In the genomic region with DNA sequence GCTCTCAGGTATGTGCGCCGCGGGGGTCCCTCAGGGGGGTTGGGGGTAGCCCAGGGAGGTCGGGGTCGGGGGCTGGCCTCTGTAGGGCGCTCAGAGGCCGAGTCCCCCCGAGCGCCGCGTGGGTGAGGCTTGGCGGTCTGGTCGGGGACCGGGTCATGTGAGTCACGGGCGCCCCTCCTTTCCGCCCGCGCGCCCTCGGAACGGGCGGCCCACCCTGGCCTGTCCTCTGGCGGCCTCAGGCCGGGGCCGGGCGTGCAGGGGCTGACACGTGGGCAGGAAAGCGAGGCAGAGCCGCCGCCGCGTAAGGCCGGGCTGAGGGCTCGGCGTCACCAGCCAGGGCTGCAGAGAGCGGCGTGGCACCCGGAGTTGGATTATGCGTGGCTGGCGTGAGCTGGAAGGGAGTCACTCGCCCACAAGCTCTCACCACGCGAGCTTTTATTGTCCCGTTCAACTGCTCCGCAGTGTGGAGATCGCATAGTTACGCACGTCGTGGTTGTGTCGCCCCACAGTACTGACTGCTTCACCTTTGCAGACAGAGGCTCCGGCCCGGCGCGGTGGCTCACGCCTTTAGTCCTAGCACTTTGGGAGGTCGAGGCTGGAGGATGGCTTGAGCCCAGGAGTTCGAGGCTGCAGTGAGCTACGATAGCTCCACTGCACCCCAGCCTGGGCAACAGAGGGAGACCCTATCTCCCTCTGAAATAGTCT, we compare ENCODE assay signal across 1 cellular context.
TF ChIP-seq lines count a peak whose summit lies in the region.

No MANE protein-coding gene starts in this region.

TF ChIP-seq in HepG2, 621 proteins besides CTCF, POLR2A, EP300 and RAD21 (continued from another document and continues in another):
- TF ChIP-seq, protein P1, sequence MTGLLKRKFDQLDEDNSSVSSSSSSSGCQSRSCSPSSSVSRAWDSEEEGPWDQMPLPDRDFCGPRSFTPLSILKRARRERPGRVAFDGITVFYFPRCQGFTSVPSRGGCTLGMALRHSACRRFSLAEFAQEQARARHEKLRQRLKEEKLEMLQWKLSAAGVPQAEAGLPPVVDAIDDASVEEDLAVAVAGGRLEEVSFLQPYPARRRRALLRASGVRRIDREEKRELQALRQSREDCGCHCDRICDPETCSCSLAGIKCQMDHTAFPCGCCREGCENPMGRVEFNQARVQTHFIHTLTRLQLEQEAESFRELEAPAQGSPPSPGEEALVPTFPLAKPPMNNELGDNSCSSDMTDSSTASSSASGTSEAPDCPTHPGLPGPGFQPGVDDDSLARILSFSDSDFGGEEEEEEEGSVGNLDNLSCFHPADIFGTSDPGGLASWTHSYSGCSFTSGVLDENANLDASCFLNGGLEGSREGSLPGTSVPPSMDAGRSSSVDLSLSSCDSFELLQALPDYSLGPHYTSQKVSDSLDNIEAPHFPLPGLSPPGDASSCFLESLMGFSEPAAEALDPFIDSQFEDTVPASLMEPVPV (CRISPR knock-in tag; IDR thresholded peaks at IDR 0.05), result peak; percentile 90
- TF ChIP-seq CEBPG (CRISPR knock-in tag; IDR thresholded peaks at IDR 0.05) (no peak), RAD51 (IDR thresholded peaks at IDR 0.05; ENCODE audit: borderline replicate concordance) (no peak), PCBP1 (IDR thresholded peaks at IDR 0.05; ENCODE audit: borderline replicate concordance, low read depth, low read length) (no peak), ZNF24 (IDR thresholded peaks at IDR 0.05) (no peak), RXRA (CRISPR knock-in tag; IDR thresholded peaks at IDR 0.05) (peak; percentile 93), ZNF138 (CRISPR knock-in tag; IDR thresholded peaks at IDR 0.05; ENCODE audit: low read depth) (peak; percentile 88), ZNF615 (CRISPR knock-in tag; IDR thresholded peaks at IDR 0.05; ENCODE audit: borderline replicate concordance) (0 out of 2 replicates have a peak, but pooled peaks have one; percentile 60), ZNF598 (CRISPR knock-in tag; IDR thresholded peaks at IDR 0.05; ENCODE audit: borderline replicate concordance) (0 out of 2 replicates have a peak, but pooled peaks have one; percentile 77), RARA (CRISPR knock-in tag; IDR thresholded peaks at IDR 0.05) (peak; percentile 66), SRY (CRISPR knock-in tag; IDR thresholded peaks at IDR 0.05) (peak; percentile 93), ZNF224 (CRISPR knock-in tag; IDR thresholded peaks at IDR 0.05) (0 out of 2 replicates have a peak, but pooled peaks have one; percentile 59), DMAP1 (CRISPR knock-in tag; IDR thresholded peaks at IDR 0.05) (peak; percentile 95), MYNN (CRISPR knock-in tag; IDR thresholded peaks at IDR 0.05; ENCODE audit: low read depth) (peak; percentile 76; the same call in 1 of the 2 replicates), ZNF724P (CRISPR knock-in tag; IDR thresholded peaks at IDR 0.05; ENCODE audit: borderline replicate concordance) (peak; percentile 69; the same call in 1 of the 2 replicates), GZF1 (CRISPR knock-in tag; IDR thresholded peaks at IDR 0.05) (no peak), KAT8 (CRISPR knock-in tag; IDR thresholded peaks at IDR 0.05) (peak; percentile 61), ZNF850 (CRISPR knock-in tag; conservative IDR thresholded peaks at IDR 0.05) (peak; percentile 77; the same call in 1 of the 2 replicates)
- TF ChIP-seq, protein P2, sequence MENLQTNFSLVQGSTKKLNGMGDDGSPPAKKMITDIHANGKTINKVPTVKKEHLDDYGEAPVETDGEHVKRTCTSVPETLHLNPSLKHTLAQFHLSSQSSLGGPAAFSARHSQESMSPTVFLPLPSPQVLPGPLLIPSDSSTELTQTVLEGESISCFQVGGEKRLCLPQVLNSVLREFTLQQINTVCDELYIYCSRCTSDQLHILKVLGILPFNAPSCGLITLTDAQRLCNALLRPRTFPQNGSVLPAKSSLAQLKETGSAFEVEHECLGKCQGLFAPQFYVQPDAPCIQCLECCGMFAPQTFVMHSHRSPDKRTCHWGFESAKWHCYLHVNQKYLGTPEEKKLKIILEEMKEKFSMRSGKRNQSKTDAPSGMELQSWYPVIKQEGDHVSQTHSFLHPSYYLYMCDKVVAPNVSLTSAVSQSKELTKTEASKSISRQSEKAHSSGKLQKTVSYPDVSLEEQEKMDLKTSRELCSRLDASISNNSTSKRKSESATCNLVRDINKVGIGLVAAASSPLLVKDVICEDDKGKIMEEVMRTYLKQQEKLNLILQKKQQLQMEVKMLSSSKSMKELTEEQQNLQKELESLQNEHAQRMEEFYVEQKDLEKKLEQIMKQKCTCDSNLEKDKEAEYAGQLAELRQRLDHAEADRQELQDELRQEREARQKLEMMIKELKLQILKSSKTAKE (CRISPR knock-in tag; IDR thresholded peaks at IDR 0.05; ENCODE audit: borderline replicate concordance), result 0 out of 2 replicates have a peak, but pooled peaks have one; percentile 38
- TF ChIP-seq, protein P3, sequence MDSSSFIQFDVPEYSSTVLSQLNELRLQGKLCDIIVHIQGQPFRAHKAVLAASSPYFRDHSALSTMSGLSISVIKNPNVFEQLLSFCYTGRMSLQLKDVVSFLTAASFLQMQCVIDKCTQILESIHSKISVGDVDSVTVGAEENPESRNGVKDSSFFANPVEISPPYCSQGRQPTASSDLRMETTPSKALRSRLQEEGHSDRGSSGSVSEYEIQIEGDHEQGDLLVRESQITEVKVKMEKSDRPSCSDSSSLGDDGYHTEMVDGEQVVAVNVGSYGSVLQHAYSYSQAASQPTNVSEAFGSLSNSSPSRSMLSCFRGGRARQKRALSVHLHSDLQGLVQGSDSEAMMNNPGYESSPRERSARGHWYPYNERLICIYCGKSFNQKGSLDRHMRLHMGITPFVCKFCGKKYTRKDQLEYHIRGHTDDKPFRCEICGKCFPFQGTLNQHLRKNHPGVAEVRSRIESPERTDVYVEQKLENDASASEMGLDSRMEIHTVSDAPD (CRISPR knock-in tag; IDR thresholded peaks at IDR 0.05), result no peak
- TF ChIP-seq, protein P4, sequence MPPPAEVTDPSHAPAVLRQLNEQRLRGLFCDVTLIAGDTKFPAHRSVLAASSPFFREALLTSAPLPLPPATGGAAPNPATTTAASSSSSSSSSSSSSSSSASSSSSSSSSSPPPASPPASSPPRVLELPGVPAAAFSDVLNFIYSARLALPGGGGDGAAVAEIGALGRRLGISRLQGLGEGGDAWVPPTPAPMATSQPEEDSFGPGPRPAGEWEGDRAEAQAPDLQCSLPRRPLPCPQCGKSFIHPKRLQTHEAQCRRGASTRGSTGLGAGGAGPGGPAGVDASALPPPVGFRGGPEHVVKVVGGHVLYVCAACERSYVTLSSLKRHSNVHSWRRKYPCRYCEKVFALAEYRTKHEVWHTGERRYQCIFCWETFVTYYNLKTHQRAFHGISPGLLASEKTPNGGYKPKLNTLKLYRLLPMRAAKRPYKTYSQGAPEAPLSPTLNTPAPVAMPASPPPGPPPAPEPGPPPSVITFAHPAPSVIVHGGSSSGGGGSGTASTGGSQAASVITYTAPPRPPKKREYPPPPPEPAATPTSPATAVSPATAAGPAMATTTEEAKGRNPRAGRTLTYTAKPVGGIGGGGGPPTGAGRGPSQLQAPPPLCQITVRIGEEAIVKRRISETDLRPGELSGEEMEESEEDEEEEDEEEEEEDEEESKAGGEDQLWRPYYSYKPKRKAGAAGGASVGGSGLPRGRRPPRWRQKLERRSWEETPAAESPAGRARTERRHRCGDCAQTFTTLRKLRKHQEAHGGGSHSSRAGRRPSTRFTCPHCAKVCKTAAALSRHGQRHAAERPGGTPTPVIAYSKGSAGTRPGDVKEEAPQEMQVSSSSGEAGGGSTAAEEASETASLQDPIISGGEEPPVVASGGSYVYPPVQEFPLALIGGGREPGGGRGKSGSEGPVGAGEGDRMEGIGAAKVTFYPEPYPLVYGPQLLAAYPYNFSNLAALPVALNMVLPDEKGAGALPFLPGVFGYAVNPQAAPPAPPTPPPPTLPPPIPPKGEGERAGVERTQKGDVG (CRISPR knock-in tag; IDR thresholded peaks at IDR 0.05; ENCODE audit: borderline replicate concordance), result no peak; the same call in 1 of the 2 replicates
- TF ChIP-seq, protein P5, sequence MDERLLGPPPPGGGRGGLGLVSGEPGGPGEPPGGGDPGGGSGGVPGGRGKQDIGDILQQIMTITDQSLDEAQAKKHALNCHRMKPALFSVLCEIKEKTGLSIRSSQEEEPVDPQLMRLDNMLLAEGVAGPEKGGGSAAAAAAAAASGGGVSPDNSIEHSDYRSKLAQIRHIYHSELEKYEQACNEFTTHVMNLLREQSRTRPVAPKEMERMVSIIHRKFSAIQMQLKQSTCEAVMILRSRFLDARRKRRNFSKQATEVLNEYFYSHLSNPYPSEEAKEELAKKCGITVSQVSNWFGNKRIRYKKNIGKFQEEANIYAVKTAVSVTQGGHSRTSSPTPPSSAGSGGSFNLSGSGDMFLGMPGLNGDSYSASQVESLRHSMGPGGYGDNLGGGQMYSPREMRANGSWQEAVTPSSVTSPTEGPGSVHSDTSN (CRISPR knock-in tag; IDR thresholded peaks at IDR 0.05), result no peak
- TF ChIP-seq, protein P6, sequence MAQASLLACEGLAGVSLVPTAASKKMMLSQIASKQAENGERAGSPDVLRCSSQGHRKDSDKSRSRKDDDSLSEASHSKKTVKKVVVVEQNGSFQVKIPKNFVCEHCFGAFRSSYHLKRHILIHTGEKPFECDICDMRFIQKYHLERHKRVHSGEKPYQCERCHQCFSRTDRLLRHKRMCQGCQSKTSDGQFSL (CRISPR knock-in tag; IDR thresholded peaks at IDR 0.05), result 0 out of 2 replicates have a peak, but pooled peaks have one; percentile 35
- TF ChIP-seq, protein P7, sequence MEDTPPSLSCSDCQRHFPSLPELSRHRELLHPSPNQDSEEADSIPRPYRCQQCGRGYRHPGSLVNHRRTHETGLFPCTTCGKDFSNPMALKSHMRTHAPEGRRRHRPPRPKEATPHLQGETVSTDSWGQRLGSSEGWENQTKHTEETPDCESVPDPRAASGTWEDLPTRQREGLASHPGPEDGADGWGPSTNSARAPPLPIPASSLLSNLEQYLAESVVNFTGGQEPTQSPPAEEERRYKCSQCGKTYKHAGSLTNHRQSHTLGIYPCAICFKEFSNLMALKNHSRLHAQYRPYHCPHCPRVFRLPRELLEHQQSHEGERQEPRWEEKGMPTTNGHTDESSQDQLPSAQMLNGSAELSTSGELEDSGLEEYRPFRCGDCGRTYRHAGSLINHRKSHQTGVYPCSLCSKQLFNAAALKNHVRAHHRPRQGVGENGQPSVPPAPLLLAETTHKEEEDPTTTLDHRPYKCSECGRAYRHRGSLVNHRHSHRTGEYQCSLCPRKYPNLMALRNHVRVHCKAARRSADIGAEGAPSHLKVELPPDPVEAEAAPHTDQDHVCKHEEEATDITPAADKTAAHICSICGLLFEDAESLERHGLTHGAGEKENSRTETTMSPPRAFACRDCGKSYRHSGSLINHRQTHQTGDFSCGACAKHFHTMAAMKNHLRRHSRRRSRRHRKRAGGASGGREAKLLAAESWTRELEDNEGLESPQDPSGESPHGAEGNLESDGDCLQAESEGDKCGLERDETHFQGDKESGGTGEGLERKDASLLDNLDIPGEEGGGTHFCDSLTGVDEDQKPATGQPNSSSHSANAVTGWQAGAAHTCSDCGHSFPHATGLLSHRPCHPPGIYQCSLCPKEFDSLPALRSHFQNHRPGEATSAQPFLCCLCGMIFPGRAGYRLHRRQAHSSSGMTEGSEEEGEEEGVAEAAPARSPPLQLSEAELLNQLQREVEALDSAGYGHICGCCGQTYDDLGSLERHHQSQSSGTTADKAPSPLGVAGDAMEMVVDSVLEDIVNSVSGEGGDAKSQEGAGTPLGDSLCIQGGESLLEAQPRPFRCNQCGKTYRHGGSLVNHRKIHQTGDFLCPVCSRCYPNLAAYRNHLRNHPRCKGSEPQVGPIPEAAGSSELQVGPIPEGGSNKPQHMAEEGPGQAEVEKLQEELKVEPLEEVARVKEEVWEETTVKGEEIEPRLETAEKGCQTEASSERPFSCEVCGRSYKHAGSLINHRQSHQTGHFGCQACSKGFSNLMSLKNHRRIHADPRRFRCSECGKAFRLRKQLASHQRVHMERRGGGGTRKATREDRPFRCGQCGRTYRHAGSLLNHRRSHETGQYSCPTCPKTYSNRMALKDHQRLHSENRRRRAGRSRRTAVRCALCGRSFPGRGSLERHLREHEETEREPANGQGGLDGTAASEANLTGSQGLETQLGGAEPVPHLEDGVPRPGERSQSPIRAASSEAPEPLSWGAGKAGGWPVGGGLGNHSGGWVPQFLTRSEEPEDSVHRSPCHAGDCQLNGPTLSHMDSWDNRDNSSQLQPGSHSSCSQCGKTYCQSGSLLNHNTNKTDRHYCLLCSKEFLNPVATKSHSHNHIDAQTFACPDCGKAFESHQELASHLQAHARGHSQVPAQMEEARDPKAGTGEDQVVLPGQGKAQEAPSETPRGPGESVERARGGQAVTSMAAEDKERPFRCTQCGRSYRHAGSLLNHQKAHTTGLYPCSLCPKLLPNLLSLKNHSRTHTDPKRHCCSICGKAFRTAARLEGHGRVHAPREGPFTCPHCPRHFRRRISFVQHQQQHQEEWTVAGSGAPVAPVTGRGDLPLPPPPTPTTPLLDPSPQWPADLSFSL (CRISPR knock-in tag; IDR thresholded peaks at IDR 0.05), result no peak; the same call in 1 of the 2 replicates
- TF ChIP-seq, protein P8, sequence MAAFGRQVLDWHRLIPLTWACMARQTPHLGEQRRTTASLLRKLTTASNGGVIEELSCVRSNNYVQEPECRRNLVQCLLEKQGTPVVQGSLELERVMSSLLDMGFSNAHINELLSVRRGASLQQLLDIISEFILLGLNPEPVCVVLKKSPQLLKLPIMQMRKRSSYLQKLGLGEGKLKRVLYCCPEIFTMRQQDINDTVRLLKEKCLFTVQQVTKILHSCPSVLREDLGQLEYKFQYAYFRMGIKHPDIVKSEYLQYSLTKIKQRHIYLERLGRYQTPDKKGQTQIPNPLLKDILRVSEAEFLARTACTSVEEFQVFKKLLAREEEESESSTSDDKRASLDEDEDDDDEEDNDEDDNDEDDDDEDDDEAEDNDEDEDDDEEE (CRISPR knock-in tag; IDR thresholded peaks at IDR 0.05), result no peak
- TF ChIP-seq, protein P9, sequence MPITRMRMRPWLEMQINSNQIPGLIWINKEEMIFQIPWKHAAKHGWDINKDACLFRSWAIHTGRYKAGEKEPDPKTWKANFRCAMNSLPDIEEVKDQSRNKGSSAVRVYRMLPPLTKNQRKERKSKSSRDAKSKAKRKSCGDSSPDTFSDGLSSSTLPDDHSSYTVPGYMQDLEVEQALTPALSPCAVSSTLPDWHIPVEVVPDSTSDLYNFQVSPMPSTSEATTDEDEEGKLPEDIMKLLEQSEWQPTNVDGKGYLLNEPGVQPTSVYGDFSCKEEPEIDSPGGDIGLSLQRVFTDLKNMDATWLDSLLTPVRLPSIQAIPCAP (CRISPR knock-in tag; IDR thresholded peaks at IDR 0.05; ENCODE audit: low read depth), result 0 out of 2 replicates have a peak, but pooled peaks have one; percentile 40
